31 cellular contexts compared by ENCODE assay signal in the genomic region with DNA sequence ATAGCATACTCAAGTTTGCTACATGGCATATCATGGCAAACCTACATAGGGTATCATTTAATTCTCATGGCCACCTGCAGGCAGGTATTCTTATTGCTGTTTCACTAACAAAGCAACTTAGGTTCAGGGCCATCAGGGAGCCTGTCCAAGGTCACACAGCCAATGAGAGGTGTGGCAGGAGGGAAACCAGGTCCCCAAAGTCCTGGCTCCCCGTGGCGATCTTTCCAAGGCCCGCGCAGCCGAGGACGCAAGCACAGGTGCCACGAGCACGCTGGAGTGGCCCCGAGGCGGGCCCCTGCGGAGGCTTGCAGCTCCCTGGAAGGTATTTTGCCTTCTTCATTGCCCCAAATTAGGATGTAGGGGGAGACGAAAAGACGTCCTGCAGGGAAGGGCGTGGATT. TPM values are rescaled to one million over a fixed set of nuclear protein-coding genes. Genes with fewer than 3 reads are reported as not detected.
DNase-seq lines count a peak whose midpoint lies in the region; ATAC-seq and TF ChIP-seq lines count a peak whose summit lies in the region.
"Had no signal": no experiment of that assay in that cellular context is flagged by ENCODE, and none has a peak within 500 bp of the region (broad histone marks: within the 10 kb centered on the region; RNA-seq: fewer than 3 reads in every experiment).

No MANE protein-coding gene starts in this region.

- ATAC-seq in natural killer cell treated with Interleukin-12 subunit alpha and Interleukin-12 subunit beta and Interleukin-15 and Interleukin-18, amount 100 ng/mL, for 72 hours, result no peak
- ATAC-seq in natural killer cell, result no peak
- ATAC-seq in GM18858 (IDR thresholded peaks at IDR 0.05; ENCODE audit: unreplicated experiment), result no peak
- ATAC-seq: activated T-helper 17 cell treated with anti-CD3 and anti-CD28 coated beads, Interleukin-2, amount 50 U/mL, for 72 hours; psoas muscle had no signal

- no peaks in the 10 kb centered on the region for H3K9me3 Mint-ChIP-seq in natural killer cell treated with Interleukin-12 subunit alpha and Interleukin-12 subunit beta and Interleukin-15 and Interleukin-18, amount 100 ng/mL, for 72 hours
- H3K9me3 Mint-ChIP-seq in natural killer cell, result no peaks in the 10 kb centered on the region
- H3K9me3 Mint-ChIP-seq in glutamatergic neuron (ENCODE audit: unreplicated experiment), result peaks cover 3% of the 10 kb centered on the region
- H3K9me3 Mint-ChIP-seq in type B pancreatic cell, result no peaks in the 10 kb centered on the region
- H3K9me3 Mint-ChIP-seq: activated naive CD4-positive, alpha-beta T cell treated with anti-CD3 and anti-CD28 coated beads, Interleukin-2, amount 10 ng/mL, durations not matched to agents 7 days and 5 days; activated T-helper 17 cell treated with anti-CD3 and anti-CD28 coated beads, Interleukin-2, amount 50 U/mL, for 72 hours; CD4-positive, alpha-beta T cell; immature natural killer cell; mesothelial cell of epicardium had no signal

- H3K27ac ChIP-seq in VCaP, result no peak overlapping the region
- H3K27ac ChIP-seq: adrenal gland, esophagus squamous epithelium, HL-60, left ventricle myocardium inferior, psoas muscle, sigmoid colon, tibial nerve had no signal

- peaks cover 17 to 27% of the 10 kb centered on the region in 2 donors for H3K4me1 Mint-ChIP-seq in natural killer cell treated with Interleukin-12 subunit alpha and Interleukin-12 subunit beta and Interleukin-15 and Interleukin-18, amount 100 ng/mL, for 72 hours (ENCODE audit: low read depth in 2 of 2)
- H3K4me1 Mint-ChIP-seq in natural killer cell (peaks cover 25 to 31% of the 10 kb centered on the region in 2 donors), glutamatergic neuron (ENCODE audit: low read depth, unreplicated experiment) (peaks cover 15% of the 10 kb centered on the region), type B pancreatic cell (ENCODE audit: unreplicated experiment) (peaks cover 4% of the 10 kb centered on the region)

- intact Hi-C loops in natural killer cell (cut with micrococcal nuclease), result no loop called here

- H3K36me3 Mint-ChIP-seq in natural killer cell treated with Interleukin-12 subunit alpha and Interleukin-12 subunit beta and Interleukin-15 and Interleukin-18, amount 100 ng/mL, for 72 hours, result no peaks in the 10 kb centered on the region
- H3K36me3 Mint-ChIP-seq in natural killer cell (no peaks in the 10 kb centered on the region), glutamatergic neuron (ENCODE audit: unreplicated experiment) (no peaks in the 10 kb centered on the region), type B pancreatic cell (no peaks in the 10 kb centered on the region)
- H3K36me3 Mint-ChIP-seq: activated naive CD4-positive, alpha-beta T cell treated with anti-CD3 and anti-CD28 coated beads, Interleukin-2, amount 10 ng/mL, durations not matched to agents 7 days and 5 days; immature natural killer cell; mesothelial cell of epicardium had no signal

- no peak overlapping the region for H3K27ac Mint-ChIP-seq in natural killer cell treated with Interleukin-12 subunit alpha and Interleukin-12 subunit beta and Interleukin-15 and Interleukin-18, amount 100 ng/mL, for 72 hours
- H3K27ac Mint-ChIP-seq in natural killer cell, result no peak overlapping the region
- H3K27ac Mint-ChIP-seq in glutamatergic neuron (ENCODE audit: unreplicated experiment), result no peak overlapping the region
- H3K27ac Mint-ChIP-seq in type B pancreatic cell, result no peak overlapping the region
- H3K27ac Mint-ChIP-seq: activated naive CD4-positive, alpha-beta T cell treated with anti-CD3 and anti-CD28 coated beads, Interleukin-2, amount 10 ng/mL, durations not matched to agents 7 days and 5 days; activated T-helper 17 cell treated with anti-CD3 and anti-CD28 coated beads, Interleukin-2, amount 50 U/mL, for 72 hours; CD4-positive, alpha-beta T cell; mesothelial cell of epicardium had no signal

- no peak overlapping the region for H3K4me3 Mint-ChIP-seq in natural killer cell treated with Interleukin-12 subunit alpha and Interleukin-12 subunit beta and Interleukin-15 and Interleukin-18, amount 100 ng/mL, for 72 hours
- H3K4me3 Mint-ChIP-seq in natural killer cell, result no peak overlapping the region
- H3K4me3 Mint-ChIP-seq in glutamatergic neuron (ENCODE audit: unreplicated experiment), result no peak overlapping the region
- no peak overlapping the region for H3K4me3 Mint-ChIP-seq in type B pancreatic cell
- H3K4me3 Mint-ChIP-seq: activated naive CD4-positive, alpha-beta T cell treated with anti-CD3 and anti-CD28 coated beads, Interleukin-2, amount 10 ng/mL, durations not matched to agents 7 days and 5 days; activated T-helper 17 cell treated with anti-CD3 and anti-CD28 coated beads, Interleukin-2, amount 50 U/mL, for 72 hours; CD4-positive, alpha-beta T cell; immature natural killer cell; mesothelial cell of epicardium had no signal

- TF ChIP-seq CTCF in natural killer cell (IDR thresholded peaks at IDR 0.05) (no peak), VCaP (conservative IDR thresholded peaks at IDR 0.05) (0 out of 2 replicates have a peak, but pooled peaks have one; percentile 8), glutamatergic neuron (IDR thresholded peaks at IDR 0.05; ENCODE audit: partially characterized antibody, unreplicated experiment) (peak; percentile 15), type B pancreatic cell (conservative IDR thresholded peaks at IDR 0.05) (peak; percentile 35)

- peak; percentile 42 for DNase-seq in natural killer cell treated with Interleukin-12 subunit alpha and Interleukin-12 subunit beta and Interleukin-15 and Interleukin-18, amount 100 ng/mL, for 72 hours (ENCODE audit: low spot score)
- DNase-seq in natural killer cell (no peak), glutamatergic neuron (no peak), type B pancreatic cell (ENCODE audit: extremely low spot score, unreplicated experiment) (no peak), NCI-H1092 (lab: John Stamatoyannopoulos, UW) (no peak), RKO (ENCODE audit: low spot score) (no peak)
- DNase-seq: activated naive CD4-positive, alpha-beta T cell treated with anti-CD3 and anti-CD28 coated beads, Interleukin-2, amount 10 ng/mL, durations not matched to agents 7 days and 5 days; adrenal gland; CD4-positive, alpha-beta T cell; dermis blood vessel endothelial cell; esophagus squamous epithelium; foreskin melanocyte; hippocampal formation; immature natural killer cell; Karpas-422; left ventricle myocardium inferior; NCI-H1436 treated with DMSO at 0.1 percent for 48 hours; NCI-H2107; NCI-H446; NCI-H82; sigmoid colon; stimulated activated CD4-positive, alpha-beta T cell treated with anti-CD3 and anti-CD28 coated beads, Interleukin-12 subunit alpha, Interleukin-12 subunit beta, amount 100 ng/mL, for 4 hours; stimulated activated CD4-positive, alpha-beta T cell treated with anti-CD3 and anti-CD28 coated beads, Interleukin-4, amount 100 ng/mL, for 1 hour; T-helper 2 cell had no signal

- H3K27me3 Mint-ChIP-seq in natural killer cell treated with Interleukin-12 subunit alpha and Interleukin-12 subunit beta and Interleukin-15 and Interleukin-18, amount 100 ng/mL, for 72 hours, result no peaks in the 10 kb centered on the region
- no peaks in the 10 kb centered on the region for H3K27me3 Mint-ChIP-seq in natural killer cell (ENCODE audit: low read depth in 2 of 2)
- H3K27me3 Mint-ChIP-seq in glutamatergic neuron (ENCODE audit: unreplicated experiment), result peaks cover 8% of the 10 kb centered on the region
- peaks cover 4% of the 10 kb centered on the region for H3K27me3 Mint-ChIP-seq in type B pancreatic cell
- H3K27me3 Mint-ChIP-seq: activated naive CD4-positive, alpha-beta T cell treated with anti-CD3 and anti-CD28 coated beads, Interleukin-2, amount 10 ng/mL, durations not matched to agents 7 days and 5 days; activated T-helper 17 cell treated with anti-CD3 and anti-CD28 coated beads, Interleukin-2, amount 50 U/mL, for 72 hours; CD4-positive, alpha-beta T cell had no signal

RNA-seq across cellular contexts. Expression of a gene that starts 20.8 kb away (rescaled TPM):
- total RNA-seq in natural killer cell treated with Interleukin-12 subunit alpha and Interleukin-12 subunit beta and Interleukin-15 and Interleukin-18, amount 100 ng/mL, for 72 hours, result 10 to 100 TPM; 19.9 to 22.6 TPM
- total RNA-seq in natural killer cell (10 to 100 TPM; 42.6 to 66.5 (median 64.4) TPM), glutamatergic neuron (ENCODE audit: unreplicated experiment) (24.7 TPM), type B pancreatic cell (ENCODE audit: low replicate concordance) (17.9 and 23.9 TPM in 2 replicates)
